ENCODE assay signal across 10 cellular contexts in the genomic region with DNA sequence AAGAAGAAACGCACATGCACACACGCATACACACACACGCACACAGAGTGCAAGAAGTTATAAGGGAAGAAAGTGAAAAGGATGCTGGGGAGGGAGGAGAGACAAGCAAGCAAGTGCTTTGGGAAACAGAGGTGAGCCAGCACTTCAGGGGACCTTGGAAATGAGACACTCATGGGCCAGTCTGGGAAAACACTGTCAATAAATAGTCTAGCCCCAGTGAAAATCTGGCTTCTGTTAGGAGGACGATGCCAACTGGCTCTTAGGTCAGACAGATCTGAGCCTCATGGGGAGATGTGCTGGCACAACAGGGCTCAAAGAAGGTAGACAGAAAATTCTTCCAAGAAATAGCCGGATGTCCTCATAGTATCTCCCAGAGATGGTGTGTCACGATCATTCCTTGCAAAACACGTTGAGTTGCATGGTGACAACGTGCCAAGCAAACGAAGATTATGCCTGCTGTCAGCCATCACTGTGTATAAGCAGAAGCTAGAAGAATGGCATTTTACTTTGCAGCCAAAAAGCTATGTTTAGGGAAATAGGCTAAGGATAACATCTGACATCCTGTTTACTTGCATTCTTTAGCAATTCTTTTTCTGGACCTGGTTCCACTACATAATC. TPM values are rescaled to one million over a fixed set of nuclear protein-coding genes. Genes with fewer than 3 reads are reported as not detected.
DNase-seq lines count a peak whose midpoint lies in the region; ATAC-seq and TF ChIP-seq lines count a peak whose summit lies in the region.
"Had no signal": no experiment of that assay in that cellular context is flagged by ENCODE, and none has a peak within 500 bp of the region (broad histone marks: within the 10 kb centered on the region; RNA-seq: fewer than 3 reads in every experiment).

No MANE protein-coding gene starts in this region.

- intact Hi-C loops in tibial artery (cut with DNase I; ENCODE audit: low total_unique reads): no loop called here

- DNase-seq in activated T-cell treated with anti-CD3 and anti-CD28 coated beads, Interleukin-2, amount 50 U/mL, for 4 hours: no peak
- DNase-seq in activated T-cell treated with anti-CD3 and anti-CD28 coated beads for 4 hours (no peak), T-cell (no peak), foreskin fibroblast (peak; percentile 26 to 56), tibial artery (no peak), NCI-H1694 (lab: John Stamatoyannopoulos, UW) (no peak)
- no peak for DNase-seq in stimulated activated naive CD4-positive, alpha-beta T cell treated with Interleukin-2 at 50 U/mL for 16 hours (lab: John Stamatoyannopoulos, UW)
- DNase-seq: COR-L47, T1000 had no signal

- peak overlapping the region; percentile 61 to 72 for H3K27ac ChIP-seq in tibial artery

- H3K4me3 Mint-ChIP-seq in activated T-cell treated with anti-CD3 and anti-CD28 coated beads, Interleukin-2, amount 50 U/mL, for 4 hours: peak overlapping the region; percentile 90
- peak overlapping the region; percentile 87 to 93 (median 93) for H3K4me3 Mint-ChIP-seq in T-cell

- H3K9me3 ChIP-seq in tibial artery: no peaks in the 10 kb centered on the region

- ATAC-seq in activated T-cell treated with anti-CD3 and anti-CD28 coated beads, Interleukin-2, amount 50 U/mL, for 4 hours: peak in 1 of 2 donors; percentile 16
- ATAC-seq in T-cell (replicated peaks in 1 of 4): peak; percentile 29 to 38 (median 34)
- no peak for ATAC-seq in GM21367 (IDR thresholded peaks at IDR 0.05; ENCODE audit: unreplicated experiment)

- peak overlapping the region; percentile 90 to 98 for H3K27ac Mint-ChIP-seq in T-cell

- H3K4me1 ChIP-seq in tibial artery: peaks cover 0 to 15% (median 0%) of the 10 kb centered on the region in 4 donors

- CTCF ChIA-PET in T-cell (lab: Charles Lee): no interaction called here

- TF ChIP-seq CTCF in foreskin fibroblast (IDR thresholded peaks at IDR 0.05; ENCODE audit: low read depth, low read length): no peak
- no peak for TF ChIP-seq CTCF in tibial artery (IDR thresholded peaks at IDR 0.05)

- no peaks in the 10 kb centered on the region for H3K36me3 ChIP-seq in tibial artery

- H3K9me3 Mint-ChIP-seq in activated T-cell treated with anti-CD3 and anti-CD28 coated beads, Interleukin-2, amount 50 U/mL, for 4 hours: no peaks in the 10 kb centered on the region
- H3K9me3 Mint-ChIP-seq in T-cell: no peaks in the 10 kb centered on the region

- H3K4me3 ChIP-seq in foreskin fibroblast (ENCODE audit: low read depth in 1 of 2, low read length in 2 of 2): peak overlapping the region; percentile 34 to 45
- peak overlapping the region; percentile 43 to 45 for H3K4me3 ChIP-seq in tibial artery

- H3K27me3 ChIP-seq in tibial artery: no peaks in the 10 kb centered on the region

- H3K36me3 Mint-ChIP-seq in activated T-cell treated with anti-CD3 and anti-CD28 coated beads, Interleukin-2, amount 50 U/mL, for 4 hours (ENCODE audit: insufficient read depth): no peaks in the 10 kb centered on the region
- peaks cover 8% of the 10 kb centered on the region for H3K36me3 Mint-ChIP-seq in T-cell

- H3K27me3 Mint-ChIP-seq in activated T-cell treated with anti-CD3 and anti-CD28 coated beads, Interleukin-2, amount 50 U/mL, for 4 hours (ENCODE audit: low read depth): no peaks in the 10 kb centered on the region
- H3K27me3 Mint-ChIP-seq in T-cell: peaks cover 0 to 10% of the 10 kb centered on the region in 2 donors

- POLR2A ChIA-PET in T-cell (lab: Charles Lee): interaction anchor here in 1 of 2 donors (0.6 to 1.1 kb wide), 2 partner anchors 81 to 100 kb away, joined by 4 to 6 read pairs; no protein-coding TSS in a partner anchor

- peaks cover 59% of the 10 kb centered on the region for H3K4me1 Mint-ChIP-seq in activated T-cell treated with anti-CD3 and anti-CD28 coated beads, Interleukin-2, amount 50 U/mL, for 4 hours (ENCODE audit: low read depth)
- peaks cover 52 to 64% (median 53%) of the 10 kb centered on the region in 3 donors for H3K4me1 Mint-ChIP-seq in T-cell

RNA-seq across cellular contexts. Expression of a gene that starts 0.6 kb away (rescaled TPM):
- 10 to 100 TPM; 16.1 to 18.8 (median 16.8) TPM for total RNA-seq in activated T-cell treated with anti-CD3 and anti-CD28 coated beads, Interleukin-2, amount 50 U/mL, for 4 hours
- 10 to 100 TPM; 63.4 to 79.9 (median 72.9) TPM for total RNA-seq in T-cell

Comparison
In these comparisons a context has a peak if more than half of its experiments do, and no peak if none do; other contexts are left out.
1. DNase-seq: peak in foreskin fibroblast (2 of 2); none in activated T-cell treated with anti-CD3 and anti-CD28 coated beads, Interleukin-2, amount 50 U/mL, for 4 hours (single experiment), activated T-cell treated with anti-CD3 and anti-CD28 coated beads for 4 hours (single experiment), T-cell (0 of 34), tibial artery (0 of 2), NCI-H1694 (single experiment) and stimulated activated naive CD4-positive, alpha-beta T cell treated with Interleukin-2 at 50 U/mL for 16 hours (single experiment).